In genomic region chr16:52450906-52451305, GRCh38 we compare ENCODE assay signal across 28 cellular contexts.
"Had no signal": no experiment of that assay in that cellular context is flagged by ENCODE, and none has a peak within 500 bp of the region (broad histone marks: within the 10 kb centered on the region; RNA-seq: fewer than 3 reads in every experiment).

No MANE protein-coding gene starts in this region.

- H3K36me3 ChIP-seq: brain microvascular endothelial cell, MG63 had no signal

- H3K9me3 ChIP-seq: MG63 had no signal

- H3K4me3 ChIP-seq: MG63 had no signal

- DNase-seq: activated CD4-positive, alpha-beta T cell treated with anti-CD3 and anti-CD28 coated beads, Interleukin-2, amount 10 ng/mL, durations not matched to agents 24 days and 14 days; activated CD4-positive, alpha-beta T cell treated with anti-CD3 and anti-CD28 coated beads, Interleukin-2, amount 50 U/mL, for 4 hours; activated CD8-positive, alpha-beta T cell treated with anti-CD3 and anti-CD28 coated beads for 36 hours; activated effector memory CD4-positive, alpha-beta T cell treated with anti-CD3 and anti-CD28 coated beads, Interleukin-2, amount 50 U/mL, for 16 hours; activated naive CD4-positive, alpha-beta T cell; activated naive CD4-positive, alpha-beta T cell treated with anti-CD3 and anti-CD28 coated beads, Interleukin-2, amount 50 U/mL, for 16 hours; activated naive CD8-positive, alpha-beta T cell treated with anti-CD3 and anti-CD28 coated beads for 36 hours; activated T-cell treated with anti-CD3 and anti-CD28 coated beads, Interleukin-2, amount 50 U/mL, for 1 hour; activated T-cell treated with anti-CD3 and anti-CD28 coated beads, Interleukin-2, amount 50 U/mL, for 72 hours; amniotic stem cell; aorta; brain microvascular endothelial cell; central memory CD4-positive, alpha-beta T cell; Karpas-422; KBM-7; MG63; NCI-H1105; NCI-H1417 treated with DMSO at 0.1 percent for 48 hours; NCI-H187 treated with DMSO at 0.1 percent for 48 hours; NCI-H226; NCI-H446 treated with DMSO at 0.1 percent for 48 hours; NCI-H524; NCI-H69; NCI-H82; RPMI8226; SHP77 treated with DMSO at 0.1 percent for 48 hours; T-helper 1 cell; T1000 had no signal

- H3K27me3 ChIP-seq: brain microvascular endothelial cell, MG63 had no signal

- H3K27ac ChIP-seq: brain microvascular endothelial cell had no signal
